Comparison of ENCODE assay signal across 1 cellular context in genomic region chrX:12972867-12973560, GRCh38.
TF ChIP-seq lines count a peak whose summit lies in the region.

No MANE protein-coding gene starts in this region.

TF ChIP-seq in H1, 55 proteins besides CTCF, POLR2A, EP300 and RAD21:
- TF ChIP-seq KDM1A (IDR thresholded peaks at IDR 0.05; ENCODE audit: borderline replicate concordance, low read length) = peak; percentile 42; the same call in 1 of the 2 replicates
- no peak for TF ChIP-seq CHD7 (IDR thresholded peaks at IDR 0.05; ENCODE audit: insufficient replicate concordance, low read length)
